8 cellular contexts compared by ENCODE assay signal in the genomic region with DNA sequence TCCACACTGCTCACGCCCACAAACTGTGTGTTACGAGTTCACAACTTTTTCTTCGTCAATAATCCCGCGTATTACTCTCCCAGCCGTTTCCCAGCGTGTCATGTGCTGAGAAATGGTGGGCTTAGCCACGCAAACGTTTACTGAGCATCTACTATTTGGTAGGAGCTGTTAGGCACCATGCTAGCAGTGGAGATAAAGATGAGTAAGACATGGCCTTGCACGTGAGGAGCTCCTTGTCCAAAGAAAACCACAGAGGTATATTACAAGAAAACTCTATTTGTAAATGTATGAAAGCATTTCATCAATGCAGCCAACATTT. TPM values are rescaled to one million over a fixed set of nuclear protein-coding genes. Genes with fewer than 3 reads are reported as not detected.
A peak's percentile ranks its signal among the peaks of the same experiment; 100 is the strongest.
DNase-seq lines count a peak whose midpoint lies in the region; ATAC-seq and TF ChIP-seq lines count a peak whose summit lies in the region.

No MANE protein-coding gene starts in this region.

- H3K36me3 ChIP-seq in ascending aorta (peaks cover 5 to 19% of the 10 kb centered on the region in 2 donors), right lobe of liver (peaks cover 0 to 23% (median 7%) of the 10 kb centered on the region in 4 donors)

- peaks cover 14% of the 10 kb centered on the region for H3K36me3 Mint-ChIP-seq in activated naive CD4-positive, alpha-beta T cell treated with anti-CD3 and anti-CD28 coated beads, Interleukin-2, amount 50 U/mL, for 24 hours
- H3K36me3 Mint-ChIP-seq in type B pancreatic cell, result peaks cover 8% of the 10 kb centered on the region

- peak overlapping the region; percentile 69 to 86 for H3K4me3 ChIP-seq in ascending aorta
- peak overlapping the region; percentile 83 to 91 (median 84) for H3K4me3 ChIP-seq in right lobe of liver

- TF ChIP-seq CTCF in ascending aorta (IDR thresholded peaks at IDR 0.05), result no peak
- no peak for TF ChIP-seq CTCF in right lobe of liver (IDR thresholded peaks at IDR 0.05)
- TF ChIP-seq CTCF in type B pancreatic cell (conservative IDR thresholded peaks at IDR 0.05), result no peak

- WGBS in right lobe of liver (ENCODE audit: insufficient coverage, low coverage, low lambda C conversion rate, missing lambda C conversion rate), result 13% methylated on average over 9 of the region's 10 CpGs

- no peak for TF ChIP-seq POLR2A in right lobe of liver (IDR thresholded peaks at IDR 0.05)

- peak overlapping the region; percentile 89 to 96 for H3K27ac ChIP-seq in ascending aorta
- H3K27ac ChIP-seq in right lobe of liver, result peak overlapping the region; percentile 85 to 95 (median 86)

- no peaks in the 10 kb centered on the region for H3K27me3 Mint-ChIP-seq in activated naive CD4-positive, alpha-beta T cell treated with anti-CD3 and anti-CD28 coated beads, Interleukin-2, amount 50 U/mL, for 24 hours
- no peaks in the 10 kb centered on the region for H3K27me3 Mint-ChIP-seq in type B pancreatic cell

- H3K9me3 ChIP-seq in ascending aorta (no peaks in the 10 kb centered on the region), right lobe of liver (no peaks in the 10 kb centered on the region)

- no peak for DNase-seq in activated naive CD4-positive, alpha-beta T cell (lab: John Stamatoyannopoulos, UW)
- DNase-seq in ascending aorta (ENCODE audit: low spot score in 2 of 2) (peak in 1 of 2 donors; percentile 45), right lobe of liver (no peak), type B pancreatic cell (ENCODE audit: extremely low spot score, unreplicated experiment) (no peak), NCI-H1694 treated with DMSO at 0.1 percent for 48 hours (lab: John Stamatoyannopoulos, UW) (no peak), UCSD-AML1 (lab: John Stamatoyannopoulos, UW; ENCODE audit: unreplicated experiment) (no peak)
- DNase-seq in activated CD4-positive, CD25-positive, alpha-beta regulatory T cell (lab: John Stamatoyannopoulos, UW), result no peak

- intact Hi-C loops in ascending aorta (cut with DNase I) (loop anchor here (1.0 to 10.0 kb wide), 4 partner anchors 41 to 954 kb away; a partner anchor contains a TSS), right lobe of liver (cut with DNase I) (no loop called here)

- no peak for ATAC-seq in right lobe of liver

- H3K9me3 Mint-ChIP-seq in activated naive CD4-positive, alpha-beta T cell treated with anti-CD3 and anti-CD28 coated beads, Interleukin-2, amount 50 U/mL, for 24 hours, result no peaks in the 10 kb centered on the region
- H3K9me3 Mint-ChIP-seq in type B pancreatic cell, result no peaks in the 10 kb centered on the region

- peaks cover 27% of the 10 kb centered on the region for H3K4me1 Mint-ChIP-seq in activated naive CD4-positive, alpha-beta T cell treated with anti-CD3 and anti-CD28 coated beads, Interleukin-2, amount 50 U/mL, for 24 hours
- peaks cover 18% of the 10 kb centered on the region for H3K4me1 Mint-ChIP-seq in type B pancreatic cell (ENCODE audit: unreplicated experiment)

- peak overlapping the region; percentile 98 for H3K4me3 Mint-ChIP-seq in activated naive CD4-positive, alpha-beta T cell treated with anti-CD3 and anti-CD28 coated beads, Interleukin-2, amount 50 U/mL, for 24 hours
- peak overlapping the region; percentile 98 for H3K4me3 Mint-ChIP-seq in type B pancreatic cell

- H3K27me3 ChIP-seq in ascending aorta (no peaks in the 10 kb centered on the region), right lobe of liver (no peaks in the 10 kb centered on the region)

- H3K27ac Mint-ChIP-seq in activated naive CD4-positive, alpha-beta T cell treated with anti-CD3 and anti-CD28 coated beads, Interleukin-2, amount 50 U/mL, for 24 hours, result peak overlapping the region; percentile 98
- peak overlapping the region; percentile 99 for H3K27ac Mint-ChIP-seq in type B pancreatic cell

- H3K4me1 ChIP-seq in ascending aorta (peaks cover 2 to 11% of the 10 kb centered on the region in 2 donors), right lobe of liver (peaks cover 0 to 14% (median 0%) of the 10 kb centered on the region in 4 donors)

RNA-seq across cellular contexts. Expression of a gene that starts 0.8 kb away (rescaled TPM):
- 0.64 TPM for total RNA-seq in ascending aorta
- 1 to 10 TPM; 4.8 to 7.6 (median 6.1) TPM for total RNA-seq in right lobe of liver
- 20.1 and 21.8 TPM in 2 replicates for total RNA-seq in type B pancreatic cell (ENCODE audit: low replicate concordance)

RNA-seq across cellular contexts. Expression of a gene that starts 22.1 kb away (rescaled TPM):
- total RNA-seq in ascending aorta (not detected), right lobe of liver (not detected), type B pancreatic cell (ENCODE audit: low replicate concordance) (not detected in 2 replicates)

RNA-seq across cellular contexts. Expression of a gene that starts 41.1 kb away (rescaled TPM):
- total RNA-seq in ascending aorta, result 4.7 TPM
- 1 to 10 TPM; 2.6 to 8.9 (median 5.2) TPM for total RNA-seq in right lobe of liver
- total RNA-seq in type B pancreatic cell (ENCODE audit: low replicate concordance), result 12.4 and 18.6 TPM in 2 replicates

RNA-seq across cellular contexts. Expression of a gene that starts 41.2 kb away (rescaled TPM):
- total RNA-seq in ascending aorta, result not detected
- 1 to 10 TPM; 1.4 to 3.3 (median 2.5) TPM for total RNA-seq in right lobe of liver
- total RNA-seq in type B pancreatic cell (ENCODE audit: low replicate concordance), result 7.8 and 9.7 TPM in 2 replicates
